Comparison of ENCODE assay signal across 19 cellular contexts in genomic region chr18:29003194-29003593, GRCh38.
A peak's percentile ranks its signal among the peaks of the same experiment; 100 is the strongest.
DNase-seq lines count a peak whose midpoint lies in the region; ATAC-seq, FAIRE-seq and TF ChIP-seq lines count a peak whose summit lies in the region.
"Had no signal": no experiment of that assay in that cellular context is flagged by ENCODE, and none has a peak within 500 bp of the region (broad histone marks: within the 10 kb centered on the region; RNA-seq: fewer than 3 reads in every experiment).

No MANE protein-coding gene starts in this region.

- TF ChIP-seq CTCF in MCF 10A (IDR thresholded peaks at IDR 0.05; ENCODE audit: unreplicated experiment) (no peak), keratinocyte (optimal IDR thresholded peaks at IDR 0.05 in 1 of 3, IDR thresholded peaks at IDR 0.05 in 1 of 3, conservative IDR thresholded peaks at IDR 0.05 in 1 of 3; ENCODE audit: extremely low read depth in 1 of 3, insufficient read depth in 2 of 3, low read length in 3 of 3) (no peak), vagina (IDR thresholded peaks at IDR 0.05) (no peak)

- no peak overlapping the region for H3K4me3 Mint-ChIP-seq in MCF 10A (ENCODE audit: unreplicated experiment)
- H3K4me3 Mint-ChIP-seq: CD14-positive monocyte, immature natural killer cell, memory B cell had no signal

- peak; percentile 36 for FAIRE-seq in keratinocyte (lab: Jason Lieb, UNC)
- FAIRE-seq: RCC 7860 had no signal

- DNase-seq in T47D (ENCODE audit: low read depth in 1 of 2, low spot score in 1 of 2): peak; percentile 1 to 93
- no peak for DNase-seq in MCF 10A (ENCODE audit: unreplicated experiment)
- peak; percentile 67 for DNase-seq in NCI-H748 (lab: John Stamatoyannopoulos, UW; ENCODE audit: unreplicated experiment)
- DNase-seq in keratinocyte (ENCODE audit: low read depth, low spot score): no peak
- DNase-seq in vagina (ENCODE audit: extremely low spot score in 2 of 2): no peak
- no peak for DNase-seq in NCI-H774 (lab: John Stamatoyannopoulos, UW)
- DNase-seq in stimulated activated CD4-positive, alpha-beta T cell treated with anti-CD3 and anti-CD28 coated beads, Interleukin-2, amount 100 ng/mL, for 48 hours: no peak
- DNase-seq: ACHN; activated CD4-positive, alpha-beta T cell treated with anti-CD3 and anti-CD28 coated beads, Interleukin-2, amount 50 U/mL, for 1 hour; activated CD8-positive, alpha-beta memory T cell treated with anti-CD3 and anti-CD28 coated beads, Interleukin-2, amount 50 U/mL, for 48 hours; activated naive CD4-positive, alpha-beta T cell; effector CD4-positive, alpha-beta T cell; immature natural killer cell; SW 1271 had no signal

- no peak overlapping the region for H3K27ac ChIP-seq in keratinocyte (ENCODE audit: control insufficient read depth, insufficient read depth, low read length)
- peak overlapping the region; percentile 20 for H3K27ac ChIP-seq in vagina
- H3K27ac ChIP-seq: thoracic aorta had no signal

- CTCF ChIA-PET in MCF 10A (lab: Yijun Ruan, JAX): interaction anchor here (1.0 kb wide), 1 partner anchor 9 kb away, joined by 4 read pairs; no protein-coding TSS in a partner anchor

- intact Hi-C loops in MCF 10A (cut with micrococcal nuclease) (no loop called here), vagina (cut with DNase I) (no loop called here)

- H3K27ac Mint-ChIP-seq in MCF 10A (ENCODE audit: low read depth, unreplicated experiment): no peak overlapping the region
- H3K27ac Mint-ChIP-seq: CD14-positive monocyte, immature natural killer cell, memory B cell had no signal

- POLR2A ChIA-PET in MCF 10A (lab: Yijun Ruan, JAX): no interaction called here

- H3K4me3 ChIP-seq in keratinocyte (ENCODE audit: control insufficient read depth in 2 of 3, extremely low read depth in 1 of 3, insufficient read depth in 2 of 3, low read depth in 1 of 3, low read length in 3 of 3) (no peak overlapping the region), vagina (no peak overlapping the region)
- H3K4me3 ChIP-seq: thoracic aorta had no signal

- no peaks in the 10 kb centered on the region for H3K4me1 ChIP-seq in keratinocyte (ENCODE audit: control insufficient read depth, extremely low read depth, insufficient read depth, low read length)
- H3K4me1 ChIP-seq in vagina: no peaks in the 10 kb centered on the region

- BruUV-seq in MCF 10A (replicated peaks; lab: Mats Ljungman, UMichigan): no TSS peak

- H3K36me3 ChIP-seq in keratinocyte (ENCODE audit: control insufficient read depth in 2 of 2, extremely low read depth in 1 of 2, insufficient read depth in 2 of 2, low read length in 2 of 2): no peaks in the 10 kb centered on the region
- H3K36me3 ChIP-seq in vagina: no peaks in the 10 kb centered on the region
- H3K36me3 ChIP-seq: thoracic aorta had no signal

- dilution Hi-C loops in keratinocyte (cut with MboI; ENCODE audit: extremely low pct_ligation_motif_present, low sequenced_read_pairs): no loop called here

- H3K9me1 ChIP-seq in keratinocyte (ENCODE audit: control insufficient read depth, extremely low read depth, insufficient read depth, low read length): no peaks in the 10 kb centered on the region

- no peaks in the 10 kb centered on the region for H3K27me3 Mint-ChIP-seq in MCF 10A (ENCODE audit: insufficient read depth, unreplicated experiment)
- H3K27me3 Mint-ChIP-seq: memory B cell had no signal

- H3K27me3 ChIP-seq in keratinocyte (ENCODE audit: control insufficient read depth, extremely low read depth, insufficient read depth, low read length) (no peaks in the 10 kb centered on the region), vagina (no peaks in the 10 kb centered on the region)

- no peak for ATAC-seq in HG03565 (IDR thresholded peaks at IDR 0.05; ENCODE audit: unreplicated experiment)

- H3K79me2 ChIP-seq in keratinocyte (ENCODE audit: control insufficient read depth, insufficient read depth, low read length): no peaks in the 10 kb centered on the region

- no peak overlapping the region for H3K9ac ChIP-seq in keratinocyte (ENCODE audit: control insufficient read depth, extremely low read depth, insufficient read depth, low read length)

- in situ Hi-C loops in T47D (cut with HindIII; ENCODE audit: low pct_unique_long_range_greater_than_20kb, low sequenced_read_pairs): no loop called here

- H3K4me1 Mint-ChIP-seq in MCF 10A (ENCODE audit: insufficient read depth, unreplicated experiment): no peaks in the 10 kb centered on the region
- H3K4me1 Mint-ChIP-seq: CD14-positive monocyte, memory B cell had no signal

- no peak for TF ChIP-seq POLR2A in vagina (IDR thresholded peaks at IDR 0.05)

- H3K9me3 ChIP-seq in keratinocyte (ENCODE audit: control insufficient read depth, low read depth, low read length) (no peaks in the 10 kb centered on the region), vagina (no peaks in the 10 kb centered on the region)

- no peaks in the 10 kb centered on the region for H4K20me1 ChIP-seq in keratinocyte (ENCODE audit: control insufficient read depth, extremely low read depth, insufficient read depth, low read length)

- no peak overlapping the region for H3K4me2 ChIP-seq in keratinocyte (ENCODE audit: control insufficient read depth, extremely low read depth, insufficient read depth, low read depth, low read length)

- no peaks in the 10 kb centered on the region for H3K36me3 Mint-ChIP-seq in MCF 10A (ENCODE audit: insufficient read depth, unreplicated experiment)
- H3K36me3 Mint-ChIP-seq: CD14-positive monocyte, immature natural killer cell, memory B cell had no signal

- H2AFZ ChIP-seq in keratinocyte (ENCODE audit: control insufficient read depth, low read length): no peak overlapping the region

- H3K9me3 Mint-ChIP-seq in MCF 10A (ENCODE audit: unreplicated experiment): no peaks in the 10 kb centered on the region

Comparison
In these comparisons a context has a peak if more than half of its experiments do, and no peak if none do; other contexts are left out.
1. DNase-seq: peak in T47D (2 of 2) and NCI-H748 (single experiment); none in MCF 10A (single experiment), keratinocyte (single experiment), vagina (0 of 2), NCI-H774 (single experiment) and stimulated activated CD4-positive, alpha-beta T cell treated with anti-CD3 and anti-CD28 coated beads, Interleukin-2, amount 100 ng/mL, for 48 hours (0 of 2).